In genomic region chr16:27220120-27220519, GRCh38 we compare ENCODE assay signal across 28 cellular contexts.
"Had no signal": no experiment of that assay in that cellular context is flagged by ENCODE, and none has a peak within 500 bp of the region (broad histone marks: within the 10 kb centered on the region; RNA-seq: fewer than 3 reads in every experiment).

No MANE protein-coding gene starts in this region.

- H3K4me1 ChIP-seq: neural progenitor cell, testis had no signal

- H3K4me1 Mint-ChIP-seq: natural killer cell; stimulated activated memory B cell treated with anti-CD40 and anti-IgM and Interleukin-4, amounts not matched to agents 10 μg/mL and 1 μg/mL and 100 μg/mL, for 72 hours had no signal

- H3K9me3 ChIP-seq: ovary, psoas muscle, right lobe of liver, sigmoid colon, suprapubic skin, testis, tibial artery, transverse colon, upper lobe of right lung, uterus had no signal

- H3K9me3 Mint-ChIP-seq: natural killer cell; nephron; neural progenitor cell; stimulated activated memory B cell treated with anti-CD40 and anti-IgM and Interleukin-4, amounts not matched to agents 10 μg/mL and 1 μg/mL and 100 μg/mL, for 72 hours; stimulated activated naive CD8-positive, alpha-beta T cell treated with anti-CD3 and anti-CD28 coated beads, Interleukin-15, amount 100 ng/mL, for 72 hours; type B pancreatic cell had no signal

- H3K4me3 Mint-ChIP-seq: natural killer cell; nephron; neural progenitor cell; stimulated activated memory B cell treated with anti-CD40 and anti-IgM and Interleukin-4, amounts not matched to agents 10 μg/mL and 1 μg/mL and 100 μg/mL, for 72 hours; stimulated activated naive CD8-positive, alpha-beta T cell treated with anti-CD3 and anti-CD28 coated beads, Interleukin-15, amount 100 ng/mL, for 72 hours; type B pancreatic cell had no signal

- DNase-seq: natural killer cell; occipital lobe; right cardiac atrium; right lobe of liver; sigmoid colon; small intestine; stimulated activated CD4-positive, alpha-beta T cell treated with anti-CD3 and anti-CD28 coated beads, Interleukin-15, amount 100 ng/mL, for 24 hours; stimulated activated CD4-positive, alpha-beta T cell treated with anti-CD3 and anti-CD28 coated beads, Interleukin-2, amount 100 ng/mL, for 24 hours; stimulated activated CD4-positive, alpha-beta T cell treated with anti-CD3 and anti-CD28 coated beads, Interleukin-2, amount 100 ng/mL, for 48 hours; stimulated activated CD4-positive, alpha-beta T cell treated with anti-CD3 and anti-CD28 coated beads, Interleukin-4, amount 100 ng/mL, for 24 hours; stimulated activated naive CD4-positive, alpha-beta T cell; stimulated activated naive CD8-positive, alpha-beta T cell treated with anti-CD3 and anti-CD28 coated beads, Interleukin-15, amount 100 ng/mL, for 72 hours; stimulated activated naive CD8-positive, alpha-beta T cell treated with anti-CD3 and anti-CD28 coated beads, Interleukin-15, Interleukin-2, amounts not matched to agents 100 U/mL and 50 U/mL, for 24 hours; substantia nigra; testis; tibial artery; transverse colon; upper lobe of right lung; uterus had no signal

- H3K27ac Mint-ChIP-seq: natural killer cell; nephron; neural progenitor cell; progenitor cell of endocrine pancreas; stimulated activated memory B cell treated with anti-CD40 and anti-IgM and Interleukin-4, amounts not matched to agents 10 μg/mL and 1 μg/mL and 100 μg/mL, for 72 hours; stimulated activated naive CD8-positive, alpha-beta T cell treated with anti-CD3 and anti-CD28 coated beads, Interleukin-15, amount 100 ng/mL, for 72 hours; type B pancreatic cell had no signal

- H3K27me3 Mint-ChIP-seq: progenitor cell of endocrine pancreas; stimulated activated memory B cell treated with anti-CD40 and anti-IgM and Interleukin-4, amounts not matched to agents 10 μg/mL and 1 μg/mL and 100 μg/mL, for 72 hours; stimulated activated naive CD8-positive, alpha-beta T cell treated with anti-CD3 and anti-CD28 coated beads, Interleukin-15, amount 100 ng/mL, for 72 hours; type B pancreatic cell had no signal

- H3K4me2 ChIP-seq: neural progenitor cell had no signal

- H3K9ac ChIP-seq: neural progenitor cell, parathyroid adenoma had no signal

- H3K27ac ChIP-seq: neural progenitor cell, ovary, parathyroid adenoma, psoas muscle, sigmoid colon, suprapubic skin, testis, tibial artery, transverse colon, upper lobe of right lung, uterus had no signal

- ATAC-seq: natural killer cell; psoas muscle; right cardiac atrium; right lobe of liver; stimulated activated memory B cell treated with anti-CD40 and anti-IgM and Interleukin-4, amounts not matched to agents 10 μg/mL and 1 μg/mL and 100 μg/mL, for 72 hours; stimulated activated naive CD8-positive, alpha-beta T cell treated with anti-CD3 and anti-CD28 coated beads, Interleukin-15, amount 100 ng/mL, for 72 hours; stimulated activated naive CD8-positive, alpha-beta T cell treated with anti-CD3 and anti-CD28 coated beads, Interleukin-15, Interleukin-2, amounts not matched to agents 100 U/mL and 50 U/mL, for 24 hours; upper lobe of right lung had no signal

- H3K27me3 ChIP-seq: neural progenitor cell, ovary, right lobe of liver, sigmoid colon, suprapubic skin, testis, tibial artery, transverse colon, upper lobe of right lung, uterus had no signal

- H3K4me3 ChIP-seq: neural progenitor cell, ovary, psoas muscle, right lobe of liver, sigmoid colon, suprapubic skin, testis, tibial artery, transverse colon, upper lobe of right lung, uterus had no signal

- H3K36me3 Mint-ChIP-seq: natural killer cell, type B pancreatic cell had no signal

- H3K36me3 ChIP-seq: neural progenitor cell, ovary, uterus had no signal
